ENCODE assay signal across 28 cellular contexts in the genomic region with DNA sequence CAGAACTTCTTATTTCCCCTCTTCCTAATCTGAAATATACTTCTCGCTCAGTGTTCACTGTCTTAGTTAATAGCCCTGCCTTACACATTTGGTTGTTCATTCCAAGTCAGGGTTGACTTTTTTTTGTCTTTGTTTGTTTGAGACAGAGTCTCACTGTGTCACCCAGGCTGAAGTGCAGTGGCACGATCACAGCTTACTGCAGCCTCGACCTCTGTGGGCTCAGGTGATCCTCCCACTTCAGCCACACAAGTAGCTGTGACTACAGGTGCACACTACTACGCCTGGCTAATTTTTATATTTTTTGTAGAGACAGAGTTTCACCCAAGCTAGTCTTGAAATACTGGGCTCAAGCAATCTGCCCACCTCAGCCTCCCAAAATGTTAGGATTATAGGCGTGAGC. TPM values are rescaled to one million over a fixed set of nuclear protein-coding genes. Genes with fewer than 3 reads are reported as not detected.
DNase-seq lines count a peak whose midpoint lies in the region; ATAC-seq, FAIRE-seq and TF ChIP-seq lines count a peak whose summit lies in the region.
"Had no signal": no experiment of that assay in that cellular context is flagged by ENCODE, and none has a peak within 500 bp of the region (broad histone marks: within the 10 kb centered on the region; RNA-seq: fewer than 3 reads in every experiment).

No MANE protein-coding gene starts in this region.

- H3K27me3 Mint-ChIP-seq in T-helper 17 cell (no peaks in the 10 kb centered on the region), glutamatergic neuron (ENCODE audit: unreplicated experiment) (no peaks in the 10 kb centered on the region), osteocyte (ENCODE audit: unreplicated experiment) (no peaks in the 10 kb centered on the region)
- H3K27me3 Mint-ChIP-seq: CD4-positive, alpha-beta memory T cell; CD4-positive, CD25-positive, alpha-beta regulatory T cell; CD8-positive, alpha-beta memory T cell had no signal

- peak overlapping the region; percentile 23 for H3K27ac ChIP-seq in cardiac muscle cell
- H3K27ac ChIP-seq: 22Rv1, A549, BLaER1 had no signal

- no peaks in the 10 kb centered on the region for H3K4me1 ChIP-seq in cardiac muscle cell (ENCODE audit: low read depth)
- H3K4me1 ChIP-seq: A549, BLaER1 had no signal

- intact Hi-C loops in Right ventricle myocardium inferior (cut with DNase I), result no loop called here
- intact Hi-C loops in sciatic nerve (cut with DNase I), result no loop called here

- no peaks in the 10 kb centered on the region for H3K27me3 ChIP-seq in cardiac muscle cell
- H3K27me3 ChIP-seq: BE2C, BLaER1 had no signal

- H3K4me1 Mint-ChIP-seq in T-helper 17 cell (no peaks in the 10 kb centered on the region), glutamatergic neuron (ENCODE audit: low read depth, unreplicated experiment) (peaks cover 2% of the 10 kb centered on the region), osteocyte (ENCODE audit: unreplicated experiment) (no peaks in the 10 kb centered on the region)
- H3K4me1 Mint-ChIP-seq: CD14-positive monocyte; CD4-positive, CD25-positive, alpha-beta regulatory T cell; CD8-positive, alpha-beta memory T cell had no signal

- no peak for ATAC-seq in Right ventricle myocardium inferior
- no peak for ATAC-seq in T-helper 17 cell
- no peak for ATAC-seq in sciatic nerve
- ATAC-seq: A549, GM12878 had no signal

- DNase-seq in cardiac muscle cell (ENCODE audit: low read depth in 1 of 2, low spot score in 1 of 2) (no peak), Right ventricle myocardium inferior (ENCODE audit: missing footprints) (no peak), T-helper 17 cell (no peak), glutamatergic neuron (no peak), osteocyte (ENCODE audit: extremely low spot score, unreplicated experiment) (peak; percentile 27), GM19239 (ENCODE audit: insufficient read length, low spot score) (no peak), AG08395 (ENCODE audit: low spot score) (no peak), sciatic nerve (ENCODE audit: low spot score) (no peak)
- DNase-seq: BE2C; C1 segment of cervical spinal cord; CD4-positive, alpha-beta memory T cell; CD4-positive, CD25-positive, alpha-beta regulatory T cell; CD8-positive, alpha-beta memory T cell; COR-L47; DMS 273 treated with DMSO at 0.1 percent for 48 hours; DMS153; DMS53; DMS79; DND-41; EL; GDM1 had no signal

- TF ChIP-seq CTCF in cardiac muscle cell (IDR thresholded peaks at IDR 0.05; ENCODE audit: low read depth, low read length) (no peak), glutamatergic neuron (IDR thresholded peaks at IDR 0.05; ENCODE audit: partially characterized antibody, unreplicated experiment) (no peak), osteocyte (IDR thresholded peaks at IDR 0.05) (no peak)

- peaks cover 40% of the 10 kb centered on the region for H3K36me3 ChIP-seq in cardiac muscle cell

- H3K9me3 ChIP-seq in cardiac muscle cell (ENCODE audit: low read depth) (no peaks in the 10 kb centered on the region), T-helper 17 cell (ENCODE audit: control insufficient read depth, low read length, poor library complexity, severe bottlenecking) (no peaks in the 10 kb centered on the region)
- H3K9me3 ChIP-seq: A549, BE2C had no signal

- FAIRE-seq in GM19239 (lab: Jason Lieb, UNC), result no peak
- FAIRE-seq: A549, GM12878, GM12892, GM18507 had no signal

- H3K9me3 Mint-ChIP-seq in glutamatergic neuron (ENCODE audit: unreplicated experiment) (no peaks in the 10 kb centered on the region), osteocyte (ENCODE audit: unreplicated experiment) (no peaks in the 10 kb centered on the region)
- H3K9me3 Mint-ChIP-seq: CD4-positive, alpha-beta memory T cell; CD4-positive, CD25-positive, alpha-beta regulatory T cell; CD8-positive, alpha-beta memory T cell had no signal

- H3K27ac Mint-ChIP-seq in T-helper 17 cell (peak overlapping the region; percentile 56), glutamatergic neuron (ENCODE audit: unreplicated experiment) (peak overlapping the region; percentile 24), osteocyte (ENCODE audit: unreplicated experiment) (no peak overlapping the region)
- H3K27ac Mint-ChIP-seq: CD4-positive, alpha-beta memory T cell; CD4-positive, CD25-positive, alpha-beta regulatory T cell; CD8-positive, alpha-beta memory T cell had no signal

- H3K4me3 Mint-ChIP-seq in T-helper 17 cell (no peak overlapping the region), glutamatergic neuron (ENCODE audit: unreplicated experiment) (no peak overlapping the region), osteocyte (ENCODE audit: unreplicated experiment) (no peak overlapping the region)
- H3K4me3 Mint-ChIP-seq: CD14-positive monocyte; CD4-positive, alpha-beta memory T cell; CD4-positive, CD25-positive, alpha-beta regulatory T cell; CD8-positive, alpha-beta memory T cell had no signal

- H3K4me3 ChIP-seq in cardiac muscle cell, result no peak overlapping the region
- H3K4me3 ChIP-seq: A549, BLaER1, GM12878 had no signal

- peaks cover 4% of the 10 kb centered on the region for H3K36me3 Mint-ChIP-seq in T-helper 17 cell (ENCODE audit: low read depth)
- H3K36me3 Mint-ChIP-seq in glutamatergic neuron (ENCODE audit: unreplicated experiment), result peaks cover 15% of the 10 kb centered on the region
- peaks cover 35% of the 10 kb centered on the region for H3K36me3 Mint-ChIP-seq in osteocyte (ENCODE audit: unreplicated experiment)

RNA-seq across cellular contexts. Expression of gene PRPF39, which starts 42.3 kb away (rescaled TPM):
- 30.0 and 40.7 TPM in 2 replicates for total RNA-seq in cardiac muscle cell
- 30.4 and 34.9 TPM in 2 replicates for polyA plus RNA-seq in cardiac muscle cell
- total RNA-seq in Right ventricle myocardium inferior, result 10.5 TPM
- 10 to 100 TPM; 62.7 to 65.5 TPM for total RNA-seq in T-helper 17 cell
- 46.7 TPM for total RNA-seq in glutamatergic neuron (ENCODE audit: unreplicated experiment)
- 41.7 and 44.5 TPM in 2 replicates for total RNA-seq in osteocyte
- 52.1 TPM for total RNA-seq in sciatic nerve
